9 cellular contexts compared by ENCODE assay signal in the genomic region with DNA sequence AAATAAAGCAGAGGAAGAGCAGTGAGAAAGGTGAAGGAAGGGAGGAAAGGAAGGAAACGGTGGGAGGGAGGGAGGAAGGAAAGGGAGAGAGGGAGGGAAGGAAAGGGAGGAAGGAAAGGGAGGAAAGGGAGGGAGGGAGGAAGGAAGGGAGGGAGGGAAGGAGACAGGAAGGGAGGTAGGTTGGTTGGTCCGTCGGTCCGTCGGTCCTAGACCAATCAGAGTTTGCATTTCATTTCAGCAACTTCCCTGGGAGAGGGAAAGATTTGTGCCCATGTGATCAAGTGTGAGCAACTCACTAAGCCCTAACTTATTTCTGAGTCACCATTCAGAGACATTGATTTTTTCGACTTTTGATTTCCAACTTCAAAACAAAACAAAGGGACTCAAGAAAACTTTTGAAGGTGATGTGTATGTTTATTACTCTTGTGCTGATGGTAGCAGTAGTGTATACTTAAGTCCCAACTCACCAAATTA. TPM values are rescaled to one million over a fixed set of nuclear protein-coding genes. Genes with fewer than 3 reads are reported as not detected.
DNase-seq lines count a peak whose midpoint lies in the region; ATAC-seq, FAIRE-seq and TF ChIP-seq lines count a peak whose summit lies in the region.
"Had no signal": no experiment of that assay in that cellular context is flagged by ENCODE, and none has a peak within 500 bp of the region (broad histone marks: within the 10 kb centered on the region; RNA-seq: fewer than 3 reads in every experiment).

No MANE protein-coding gene starts in this region.

- H3K9me3 ChIP-seq in skeletal muscle satellite cell (replicated peaks; ENCODE audit: low read length) = no peaks in the 10 kb centered on the region
- H3K9me3 ChIP-seq: thoracic aorta had no signal

- H3K27me3 Mint-ChIP-seq in T-helper 2 cell treated with Interferon-gamma antibody and Interleukin-4, amounts not matched to agents 5 μg/mL and 100 μg/mL, for 36 hours (ENCODE audit: low read depth) = no peaks in the 10 kb centered on the region

- peaks cover 8% of the 10 kb centered on the region for H3K4me1 ChIP-seq in skeletal muscle satellite cell (ENCODE audit: control insufficient read depth, insufficient read depth, low read length)

- DNase-seq in GM12891 (ENCODE audit: insufficient read length, low spot score) (no peak), fibroblast of the aortic adventitia (ENCODE audit: low read depth) (peak; percentile 77), SHP77 treated with DMSO at 0.1 percent for 48 hours (lab: John Stamatoyannopoulos, UW) (no peak), RKO (ENCODE audit: low spot score) (no peak)
- DNase-seq in T-helper 2 cell treated with Interferon-gamma antibody and Interleukin-4, amounts not matched to agents 5 μg/mL and 100 μg/mL, for 36 hours (ENCODE audit: low spot score) = no peak
- DNase-seq in stimulated activated naive CD4-positive, alpha-beta T cell (lab: John Stamatoyannopoulos, UW) = no peak

- H3K27ac Mint-ChIP-seq in T-helper 2 cell treated with Interferon-gamma antibody and Interleukin-4, amounts not matched to agents 5 μg/mL and 100 μg/mL, for 36 hours = peak overlapping the region; percentile 88

- peaks cover 31% of the 10 kb centered on the region for H3K36me3 Mint-ChIP-seq in T-helper 2 cell treated with Interferon-gamma antibody and Interleukin-4, amounts not matched to agents 5 μg/mL and 100 μg/mL, for 36 hours (ENCODE audit: low read depth)

- peak; percentile 33 for FAIRE-seq in GM12891 (lab: Jason Lieb, UNC)

- no peak overlapping the region for H3K4me3 ChIP-seq in fibroblast of the aortic adventitia (ENCODE audit: low read depth, low read length)
- H3K4me3 ChIP-seq in skeletal muscle satellite cell (ENCODE audit: low read length) = no peak overlapping the region
- H3K4me3 ChIP-seq: thoracic aorta had no signal

- TF ChIP-seq POLR2A in GM12891 (IDR thresholded peaks at IDR 0.05; ENCODE audit: low read depth, low read length) = no peak

- no peak for TF ChIP-seq CTCF in fibroblast of the aortic adventitia (IDR thresholded peaks at IDR 0.05; ENCODE audit: insufficient read depth, low read length)

- H3K9me3 Mint-ChIP-seq in T-helper 2 cell treated with Interferon-gamma antibody and Interleukin-4, amounts not matched to agents 5 μg/mL and 100 μg/mL, for 36 hours = no peaks in the 10 kb centered on the region

- H3K4me1 Mint-ChIP-seq in T-helper 2 cell treated with Interferon-gamma antibody and Interleukin-4, amounts not matched to agents 5 μg/mL and 100 μg/mL, for 36 hours (ENCODE audit: low read depth) = peaks cover 27% of the 10 kb centered on the region

- peaks cover 13% of the 10 kb centered on the region for H3K36me3 ChIP-seq in skeletal muscle satellite cell (ENCODE audit: insufficient read depth, low read length)

- H3K9ac ChIP-seq in skeletal muscle satellite cell (ENCODE audit: low read depth, low read length) = peak overlapping the region; percentile 5

- ATAC-seq in GM21367 (IDR thresholded peaks at IDR 0.05; ENCODE audit: unreplicated experiment) = no peak

- no peaks in the 10 kb centered on the region for H3K27me3 ChIP-seq in skeletal muscle satellite cell (ENCODE audit: control insufficient read depth, insufficient read depth, low read length)

- H3K4me3 Mint-ChIP-seq in T-helper 2 cell treated with Interferon-gamma antibody and Interleukin-4, amounts not matched to agents 5 μg/mL and 100 μg/mL, for 36 hours = peak overlapping the region; percentile 42

- H3K4me2 ChIP-seq in skeletal muscle satellite cell (ENCODE audit: low read length) = no peak overlapping the region

TF ChIP-seq in GM12891, 5 proteins besides CTCF, POLR2A, EP300 and RAD21:
- TF ChIP-seq POU2F2 (IDR thresholded peaks at IDR 0.05; ENCODE audit: low read depth, low read length) (no peak), PAX5 (IDR thresholded peaks at IDR 0.05; ENCODE audit: insufficient read depth, low read length, severe bottlenecking) (no peak), SPI1 (IDR thresholded peaks at IDR 0.05; ENCODE audit: low read depth, low read length) (no peak), TAF1 (IDR thresholded peaks at IDR 0.05; ENCODE audit: low read depth, low read length) (no peak), POLR2AphosphoS5 (IDR thresholded peaks at IDR 0.05; ENCODE audit: low read depth, low read length) (no peak)

RNA-seq across cellular contexts. Expression of a gene that starts 18.8 kb away (rescaled TPM):
- 53.0 TPM for polyA plus RNA-seq in GM12891 (2012; ENCODE audit: low read depth, missing spikeins)
- total RNA-seq in fibroblast of the aortic adventitia (ENCODE audit: low replicate concordance) = 46.6 and 62.5 TPM in 2 replicates
- total RNA-seq in skeletal muscle satellite cell (2012; rRNA removed) = 114 and 137 TPM in 2 replicates

RNA-seq across cellular contexts. Expression of a gene that starts 43.7 kb away (rescaled TPM):
- 20.0 TPM for polyA plus RNA-seq in GM12891 (2012; ENCODE audit: low read depth, missing spikeins)
- total RNA-seq in fibroblast of the aortic adventitia (ENCODE audit: low replicate concordance) = 0.81 and 2.0 TPM in 2 replicates
- 5.2 and 5.6 TPM in 2 replicates for total RNA-seq in skeletal muscle satellite cell (2012; rRNA removed)
